23 cellular contexts compared by ENCODE assay signal in genomic region chr7:47239034-47239433, GRCh38.
DNase-seq lines count a peak whose midpoint lies in the region; ATAC-seq and TF ChIP-seq lines count a peak whose summit lies in the region.
"Had no signal": no experiment of that assay in that cellular context is flagged by ENCODE, and none has a peak within 500 bp of the region (broad histone marks: within the 10 kb centered on the region; RNA-seq: fewer than 3 reads in every experiment).

No MANE protein-coding gene starts in this region.

- DNase-seq in Right ventricle myocardium superior (peak; percentile 38), Right ventricle myocardium inferior (ENCODE audit: missing footprints) (no peak), islet precursor cell (peak; percentile 55), sciatic nerve (ENCODE audit: low spot score) (no peak), vagina (ENCODE audit: extremely low spot score in 2 of 2) (no peak), activated T-cell treated with anti-CD3 and anti-CD28 coated beads for 4 hours (no peak), H4 (ENCODE audit: low spot score) (no peak)
- DNase-seq: 8988T; ACHN; BE2C; CD8-positive, alpha-beta memory T cell; DMS 273 treated with DMSO at 0.1 percent for 48 hours; DMS79; EL; GF-D8; NCI-H1048; NCI-H1417; NCI-H1694; NCI-H2029 treated with DMSO at 0.1 percent for 48 hours; NCI-H446 treated with DMSO at 0.1 percent for 48 hours; NCI-H526 treated with DMSO at 0.1 percent for 48 hours; SJCRH30 had no signal

- intact Hi-C loops in Right ventricle myocardium superior (cut with DNase I) (loop anchor here (10.0 kb wide), 4 partner anchors 54 to 1314 kb away; partner anchors contain the start of gene IGFBP3), Right ventricle myocardium inferior (cut with DNase I) (loop anchor here (5.0 kb wide), 1 partner anchor 1322 kb away; no protein-coding TSS in a partner anchor), sciatic nerve (cut with DNase I) (no loop called here), vagina (cut with DNase I) (no loop called here)

- no peaks in the 10 kb centered on the region for H3K36me3 ChIP-seq in vagina
- H3K36me3 ChIP-seq: BE2C, SJCRH30 had no signal

- no peak overlapping the region for H3K4me3 ChIP-seq in vagina
- H3K4me3 ChIP-seq: SJCRH30 had no signal

- no peaks in the 10 kb centered on the region for H3K9me3 ChIP-seq in vagina
- H3K9me3 ChIP-seq: BE2C, SJCRH30 had no signal

- TF ChIP-seq CTCF in vagina (IDR thresholded peaks at IDR 0.05) = no peak

- no peak for TF ChIP-seq POLR2A in vagina (IDR thresholded peaks at IDR 0.05)

- H3K4me1 ChIP-seq in vagina = peaks cover 10% of the 10 kb centered on the region
- H3K4me1 ChIP-seq: BE2C had no signal

- peak overlapping the region; percentile 62 for H3K27ac ChIP-seq in vagina
- H3K27ac ChIP-seq: SJCRH30 had no signal

- no peak for ATAC-seq in Right ventricle myocardium superior (ENCODE audit: poor library complexity)
- ATAC-seq in Right ventricle myocardium inferior = no peak
- peak; percentile 37 for ATAC-seq in sciatic nerve
- ATAC-seq in GM18873 (IDR thresholded peaks at IDR 0.05; ENCODE audit: low FRiP score, unreplicated experiment) = no peak

- no peaks in the 10 kb centered on the region for H3K27me3 ChIP-seq in vagina
- H3K27me3 ChIP-seq: SJCRH30 had no signal

Comparison
In these comparisons a context has a peak if more than half of its experiments do, and no peak if none do; other contexts are left out.
1. DNase-seq: peak in Right ventricle myocardium superior (single experiment) and islet precursor cell (single experiment); none in Right ventricle myocardium inferior (single experiment), sciatic nerve (single experiment), vagina (0 of 2), activated T-cell treated with anti-CD3 and anti-CD28 coated beads for 4 hours (single experiment) and H4 (single experiment).
2. intact Hi-C loops: an anchor here in Right ventricle myocardium superior (10.0 kb wide) and Right ventricle myocardium inferior (5.0 kb wide); none called in sciatic nerve and vagina.